ENCODE assay signal across 1 cellular context in genomic region chr11:125701858-125702621, GRCh38.
TF ChIP-seq lines count a peak whose summit lies in the region.

No MANE protein-coding gene starts in this region.

TF ChIP-seq in IMR-90, 13 proteins besides CTCF, POLR2A, EP300 and RAD21:
- no peak for TF ChIP-seq MAZ (IDR thresholded peaks at IDR 0.05; ENCODE audit: borderline replicate concordance, low read depth, low read length)
- TF ChIP-seq BHLHE40 (IDR thresholded peaks at IDR 0.05; ENCODE audit: low read depth, low read length): no peak
- no peak for TF ChIP-seq MAFK (IDR thresholded peaks at IDR 0.05; ENCODE audit: low read depth, low read length)
- no peak for TF ChIP-seq SMC3 (IDR thresholded peaks at IDR 0.05; ENCODE audit: low read depth, low read length)
- no peak for TF ChIP-seq NFE2L2 (IDR thresholded peaks at IDR 0.05; ENCODE audit: low read depth, low read length)
- no peak for TF ChIP-seq USF2 (IDR thresholded peaks at IDR 0.05; ENCODE audit: low read depth, low read length)
- TF ChIP-seq, protein P1, sequence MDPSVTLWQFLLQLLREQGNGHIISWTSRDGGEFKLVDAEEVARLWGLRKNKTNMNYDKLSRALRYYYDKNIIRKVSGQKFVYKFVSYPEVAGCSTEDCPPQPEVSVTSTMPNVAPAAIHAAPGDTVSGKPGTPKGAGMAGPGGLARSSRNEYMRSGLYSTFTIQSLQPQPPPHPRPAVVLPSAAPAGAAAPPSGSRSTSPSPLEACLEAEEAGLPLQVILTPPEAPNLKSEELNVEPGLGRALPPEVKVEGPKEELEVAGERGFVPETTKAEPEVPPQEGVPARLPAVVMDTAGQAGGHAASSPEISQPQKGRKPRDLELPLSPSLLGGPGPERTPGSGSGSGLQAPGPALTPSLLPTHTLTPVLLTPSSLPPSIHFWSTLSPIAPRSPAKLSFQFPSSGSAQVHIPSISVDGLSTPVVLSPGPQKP (IDR thresholded peaks at IDR 0.05; ENCODE audit: borderline replicate concordance, low read depth, low read length): no peak
- no peak for TF ChIP-seq RCOR1 (IDR thresholded peaks at IDR 0.05; ENCODE audit: insufficient replicate concordance, low read length)
- no peak for TF ChIP-seq CEBPB (IDR thresholded peaks at IDR 0.05; ENCODE audit: low read depth, low read length)
- no peak for TF ChIP-seq CHD1 (IDR thresholded peaks at IDR 0.05; ENCODE audit: low read depth, low read length)
- TF ChIP-seq MXI1 (IDR thresholded peaks at IDR 0.05; ENCODE audit: borderline replicate concordance, low read depth, low read length): no peak
- no peak for TF ChIP-seq FOS (IDR thresholded peaks at IDR 0.05; ENCODE audit: low read depth, low read length)
- no peak for TF ChIP-seq RFX5 (IDR thresholded peaks at IDR 0.05; ENCODE audit: low read depth, low read length)
